1 cellular context compared by ENCODE assay signal in the genomic region with DNA sequence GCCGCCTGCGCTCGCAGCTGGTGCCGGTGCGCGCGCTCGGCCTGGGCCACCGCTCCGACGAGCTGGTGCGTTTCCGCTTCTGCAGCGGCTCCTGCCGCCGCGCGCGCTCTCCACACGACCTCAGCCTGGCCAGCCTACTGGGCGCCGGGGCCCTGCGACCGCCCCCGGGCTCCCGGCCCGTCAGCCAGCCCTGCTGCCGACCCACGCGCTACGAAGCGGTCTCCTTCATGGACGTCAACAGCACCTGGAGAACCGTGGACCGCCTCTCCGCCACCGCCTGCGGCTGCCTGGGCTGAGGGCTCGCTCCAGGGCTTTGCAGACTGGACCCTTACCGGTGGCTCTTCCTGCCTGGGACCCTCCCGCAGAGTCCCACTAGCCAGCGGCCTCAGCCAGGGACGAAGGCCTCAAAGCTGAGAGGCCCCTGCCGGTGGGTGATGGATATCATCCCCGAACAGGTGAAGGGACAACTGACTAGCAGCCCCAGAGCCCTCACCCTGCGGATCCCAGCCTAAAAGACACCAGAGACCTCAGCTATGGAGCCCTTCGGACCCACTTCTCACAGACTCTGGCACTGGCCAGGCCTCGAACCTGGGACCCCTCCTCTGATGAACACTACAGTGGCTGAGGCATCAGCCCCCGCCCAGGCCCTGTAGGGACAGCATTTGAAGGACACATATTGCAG.
TF ChIP-seq lines count a peak whose summit lies in the region.

No MANE protein-coding gene starts in this region.

TF ChIP-seq in K562, 482 proteins besides CTCF, POLR2A, EP300 and RAD21:
- TF ChIP-seq ZBED1 (IDR thresholded peaks at IDR 0.05) (no peak), POLR2G (IDR thresholded peaks at IDR 0.05; ENCODE audit: low read depth, low read length) (peak; percentile 56; the same call in 1 of the 2 replicates), CAMTA2 (CRISPR knock-in tag; conservative IDR thresholded peaks at IDR 0.05) (no peak)
- TF ChIP-seq, protein P1, sequence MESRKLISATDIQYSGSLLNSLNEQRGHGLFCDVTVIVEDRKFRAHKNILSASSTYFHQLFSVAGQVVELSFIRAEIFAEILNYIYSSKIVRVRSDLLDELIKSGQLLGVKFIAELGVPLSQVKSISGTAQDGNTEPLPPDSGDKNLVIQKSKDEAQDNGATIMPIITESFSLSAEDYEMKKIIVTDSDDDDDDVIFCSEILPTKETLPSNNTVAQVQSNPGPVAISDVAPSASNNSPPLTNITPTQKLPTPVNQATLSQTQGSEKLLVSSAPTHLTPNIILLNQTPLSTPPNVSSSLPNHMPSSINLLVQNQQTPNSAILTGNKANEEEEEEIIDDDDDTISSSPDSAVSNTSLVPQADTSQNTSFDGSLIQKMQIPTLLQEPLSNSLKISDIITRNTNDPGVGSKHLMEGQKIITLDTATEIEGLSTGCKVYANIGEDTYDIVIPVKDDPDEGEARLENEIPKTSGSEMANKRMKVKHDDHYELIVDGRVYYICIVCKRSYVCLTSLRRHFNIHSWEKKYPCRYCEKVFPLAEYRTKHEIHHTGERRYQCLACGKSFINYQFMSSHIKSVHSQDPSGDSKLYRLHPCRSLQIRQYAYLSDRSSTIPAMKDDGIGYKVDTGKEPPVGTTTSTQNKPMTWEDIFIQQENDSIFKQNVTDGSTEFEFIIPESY (CRISPR knock-in tag; IDR thresholded peaks at IDR 0.05): peak; percentile 89
